Comparison of ENCODE assay signal across 13 cellular contexts in genomic region chr2:236988690-236989639, GRCh38.
DNase-seq lines count a peak whose midpoint lies in the region; ATAC-seq lines count a peak whose summit lies in the region.
"Had no signal": no experiment of that assay in that cellular context is flagged by ENCODE, and none has a peak within 500 bp of the region (broad histone marks: within the 10 kb centered on the region; RNA-seq: fewer than 3 reads in every experiment).

No MANE protein-coding gene starts in this region.

- H3K4me3 Mint-ChIP-seq in activated CD8-positive, alpha-beta T cell treated with anti-CD3 and anti-CD28 coated beads, Interleukin-2, amount 10 ng/mL, durations not matched to agents 7 days and 5 days, result no peak overlapping the region
- H3K4me3 Mint-ChIP-seq: immature natural killer cell had no signal

- H3K27me3 ChIP-seq in BLaER1 treated with 17β-estradiol and CSF1 and Interleukin-3, amounts not matched to agents 10 nM and 100 nM, result no peaks in the 10 kb centered on the region
- H3K27me3 ChIP-seq in trophoblast cell (ENCODE audit: insufficient read depth, low read length), result no peaks in the 10 kb centered on the region

- H3K36me3 Mint-ChIP-seq in activated CD8-positive, alpha-beta T cell treated with anti-CD3 and anti-CD28 coated beads, Interleukin-2, amount 10 ng/mL, durations not matched to agents 7 days and 5 days (ENCODE audit: low read depth), result no peaks in the 10 kb centered on the region
- H3K36me3 Mint-ChIP-seq: immature natural killer cell had no signal

- WGBS in trophoblast cell (ENCODE audit: extremely low coverage, insufficient coverage, insufficient read length), result no CpG with 5 or more reads among the region's 16 CpGs

- no peak overlapping the region for H2BK120ac ChIP-seq in trophoblast cell (ENCODE audit: insufficient read depth, low read length, poor library complexity)

- peak; percentile 78 for DNase-seq in SKM-1 (lab: John Stamatoyannopoulos, UW; ENCODE audit: unreplicated experiment)
- peak; percentile 73 for DNase-seq in left ventricle myocardium superior
- DNase-seq in trophoblast cell, result peak; percentile 21 to 36
- DNase-seq in effector CD8-positive, alpha-beta T cell (lab: John Stamatoyannopoulos, UW), result no peak
- no peak for DNase-seq in NCI-H2227 treated with DMSO at 0.1 percent for 48 hours (lab: John Stamatoyannopoulos, UW)
- no peak for DNase-seq in activated CD8-positive, alpha-beta T cell treated with anti-CD3 and anti-CD28 coated beads, Interleukin-2, amount 10 ng/mL, durations not matched to agents 7 days and 5 days
- no peak for DNase-seq in LoVo (ENCODE audit: low spot score)
- DNase-seq: activated naive CD4-positive, alpha-beta T cell; AML-193; immature natural killer cell; NCI-H1092 treated with DMSO at 0.1 percent for 48 hours had no signal

- no peaks in the 10 kb centered on the region for H3K79me1 ChIP-seq in trophoblast cell (ENCODE audit: low read length)

- H3K79me2 ChIP-seq in trophoblast cell (ENCODE audit: control insufficient read depth, insufficient read depth, low read length, poor library complexity), result no peaks in the 10 kb centered on the region

- no peak overlapping the region for H2BK5ac ChIP-seq in trophoblast cell (ENCODE audit: low read depth, low read length, poor library complexity)

- peaks cover 13% of the 10 kb centered on the region for H3K27me3 Mint-ChIP-seq in activated CD8-positive, alpha-beta T cell treated with anti-CD3 and anti-CD28 coated beads, Interleukin-2, amount 10 ng/mL, durations not matched to agents 7 days and 5 days (ENCODE audit: low read depth)

- no peak overlapping the region for H3K4ac ChIP-seq in trophoblast cell (ENCODE audit: low read depth, low read length)

- CTCF ChIA-PET in activated CD8-positive, alpha-beta T cell treated with anti-CD3 and anti-CD28 coated beads, Interleukin-2, amount 10 ng/mL, durations not matched to agents 7 days and 5 days (lab: Charles Lee), result no interaction called here

- no peak overlapping the region for H3K18ac ChIP-seq in trophoblast cell (ENCODE audit: low read length)

- H2AK5ac ChIP-seq in trophoblast cell (ENCODE audit: low read length), result no peak overlapping the region

- peaks cover 11 to 27% (median 20%) of the 10 kb centered on the region in 11 experiments; a peak in 19 of 22 replicates for H3K9me3 ChIP-seq in BLaER1 treated with 17β-estradiol and CSF1 and Interleukin-3, amounts not matched to agents 10 nM and 100 nM (replicated peaks in 1 of 11)
- no peaks in the 10 kb centered on the region for H3K9me3 ChIP-seq in trophoblast cell (ENCODE audit: insufficient read depth, low read depth, low read length)

- no peaks in the 10 kb centered on the region for H3K9me3 Mint-ChIP-seq in activated CD8-positive, alpha-beta T cell treated with anti-CD3 and anti-CD28 coated beads, Interleukin-2, amount 10 ng/mL, durations not matched to agents 7 days and 5 days (ENCODE audit: insufficient read depth)
- H3K9me3 Mint-ChIP-seq: immature natural killer cell had no signal

- H4K12ac ChIP-seq in trophoblast cell (ENCODE audit: low read depth, low read length), result no peak overlapping the region

- H3K36me3 ChIP-seq in BLaER1 treated with 17β-estradiol and CSF1 and Interleukin-3, amounts not matched to agents 10 nM and 100 nM, result no peaks in the 10 kb centered on the region
- no peaks in the 10 kb centered on the region for H3K36me3 ChIP-seq in trophoblast cell (ENCODE audit: control insufficient read depth in 1 of 2, insufficient read depth in 2 of 2, low read length in 2 of 2)

- H3K4me1 Mint-ChIP-seq in activated CD8-positive, alpha-beta T cell treated with anti-CD3 and anti-CD28 coated beads, Interleukin-2, amount 10 ng/mL, durations not matched to agents 7 days and 5 days (ENCODE audit: low read depth), result no peaks in the 10 kb centered on the region
- H3K4me1 Mint-ChIP-seq: immature natural killer cell had no signal

- intact Hi-C loops in left ventricle myocardium superior (cut with micrococcal nuclease), result no loop called here

- H3K27ac Mint-ChIP-seq in activated CD8-positive, alpha-beta T cell treated with anti-CD3 and anti-CD28 coated beads, Interleukin-2, amount 10 ng/mL, durations not matched to agents 7 days and 5 days, result no peak overlapping the region
- H3K27ac Mint-ChIP-seq: immature natural killer cell had no signal

- no peak overlapping the region for H2BK12ac ChIP-seq in trophoblast cell (ENCODE audit: low read length)

- H3K4me1 ChIP-seq in BLaER1 treated with 17β-estradiol and CSF1 and Interleukin-3, amounts not matched to agents 10 nM and 100 nM, result peaks cover 22 to 43% (median 29%) of the 10 kb centered on the region in 10 experiments
- peaks cover 4 to 6% of the 10 kb centered on the region in 2 experiments for H3K4me1 ChIP-seq in trophoblast cell (ENCODE audit: control insufficient read depth in 1 of 2, insufficient read depth in 2 of 2, low read length in 2 of 2)

- H4K91ac ChIP-seq in trophoblast cell (ENCODE audit: low read depth, low read length), result no peak overlapping the region

- H4K20me1 ChIP-seq in BLaER1 treated with 17β-estradiol and CSF1 and Interleukin-3, amounts not matched to agents 10 nM and 100 nM, result no peaks in the 10 kb centered on the region

- H3K27ac ChIP-seq in BLaER1 treated with 17β-estradiol and CSF1 and Interleukin-3, amounts not matched to agents 10 nM and 100 nM, result peak overlapping the region in 9 of 11 experiments; percentile 42 to 75 (median 58); a peak in 17 of 22 replicates
- no peak overlapping the region for H3K27ac ChIP-seq in trophoblast cell (ENCODE audit: low read depth, low read length)

- ATAC-seq in left ventricle myocardium superior, result peak; percentile 93
- no peak for ATAC-seq in activated CD8-positive, alpha-beta T cell treated with anti-CD3 and anti-CD28 coated beads, Interleukin-2, amount 10 ng/mL, durations not matched to agents 7 days and 5 days
- ATAC-seq: Panc1 had no signal

- no peak overlapping the region for H4K8ac ChIP-seq in trophoblast cell (ENCODE audit: low read depth, low read length)

- H2AFZ ChIP-seq in trophoblast cell (ENCODE audit: insufficient read depth, low read length, poor library complexity), result no peak overlapping the region

- no peak overlapping the region for H3K14ac ChIP-seq in trophoblast cell (ENCODE audit: low read length)

- H3K9ac ChIP-seq in BLaER1 treated with 17β-estradiol and CSF1 and Interleukin-3, amounts not matched to agents 10 nM and 100 nM, result peak overlapping the region in 8 of 11 experiments; percentile 6 to 58 (median 38); a peak in 9 of 22 replicates
- no peak overlapping the region for H3K9ac ChIP-seq in trophoblast cell (ENCODE audit: low read length)

- H3K4me3 ChIP-seq in BLaER1 treated with 17β-estradiol and CSF1 and Interleukin-3, amounts not matched to agents 10 nM and 100 nM, result no peak overlapping the region
- no peak overlapping the region for H3K4me3 ChIP-seq in trophoblast cell (ENCODE audit: low read depth, low read length)

- POLR2A ChIA-PET in activated CD8-positive, alpha-beta T cell treated with anti-CD3 and anti-CD28 coated beads, Interleukin-2, amount 10 ng/mL, durations not matched to agents 7 days and 5 days (lab: Charles Lee), result no interaction called here

- H3K4me2 ChIP-seq in BLaER1 treated with 17β-estradiol and CSF1 and Interleukin-3, amounts not matched to agents 10 nM and 100 nM, result peak overlapping the region; percentile 18 to 79 (median 68)
- no peak overlapping the region for H3K4me2 ChIP-seq in trophoblast cell (ENCODE audit: low read length)

- no peak overlapping the region for H3K23ac ChIP-seq in trophoblast cell (ENCODE audit: low read length)

Comparison
In these comparisons a context has a peak if more than half of its experiments do, and no peak if none do; other contexts are left out.
1. DNase-seq: peak in SKM-1 (single experiment), left ventricle myocardium superior (single experiment) and trophoblast cell (2 of 2); none in effector CD8-positive, alpha-beta T cell (single experiment), NCI-H2227 treated with DMSO at 0.1 percent for 48 hours (single experiment), activated CD8-positive, alpha-beta T cell treated with anti-CD3 and anti-CD28 coated beads, Interleukin-2, amount 10 ng/mL, durations not matched to agents 7 days and 5 days (single experiment) and LoVo (single experiment).